Comparison of ENCODE assay signal across 18 cellular contexts in the genomic region with DNA sequence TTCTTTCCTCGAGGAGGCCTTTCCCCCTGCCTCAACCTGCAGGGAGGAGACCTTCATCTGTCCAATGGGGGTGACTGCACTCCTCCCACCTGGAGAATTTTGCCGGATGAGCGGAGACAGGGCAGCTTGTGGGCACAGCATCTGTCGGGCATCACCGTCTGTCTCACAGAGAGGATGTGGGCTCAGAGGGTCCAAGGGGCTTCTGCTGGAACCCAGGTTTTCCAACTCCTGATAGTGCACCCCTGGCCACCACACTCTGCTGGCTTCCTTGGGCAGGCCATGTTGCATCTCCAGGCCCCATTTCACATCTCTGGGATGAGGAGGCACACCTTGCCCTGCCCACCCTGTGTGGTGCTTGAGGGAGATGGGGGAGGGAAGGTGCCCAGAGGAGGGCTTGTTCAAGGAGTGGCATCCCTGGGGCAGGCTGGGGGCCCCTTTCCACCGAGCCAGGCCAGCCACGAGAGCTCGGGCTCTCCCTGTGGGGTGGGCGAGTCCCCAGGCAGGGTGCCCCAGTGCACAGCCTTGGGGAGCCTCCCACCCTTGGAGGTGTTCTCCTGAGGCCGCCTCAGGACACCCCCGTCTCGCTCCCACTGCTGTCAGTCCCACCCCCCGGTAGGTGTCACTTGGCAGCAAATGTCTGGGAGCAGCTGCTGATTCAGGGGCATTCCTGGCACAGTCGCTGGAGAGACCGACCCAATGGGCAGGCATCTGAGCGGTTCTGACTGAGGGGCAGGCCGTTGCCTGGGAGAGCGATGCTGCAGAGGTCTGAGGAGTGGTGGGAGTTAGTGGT.
DNase-seq lines count a peak whose midpoint lies in the region; ATAC-seq and TF ChIP-seq lines count a peak whose summit lies in the region.
"Had no signal": no experiment of that assay in that cellular context is flagged by ENCODE, and none has a peak within 500 bp of the region (broad histone marks: within the 10 kb centered on the region; RNA-seq: fewer than 3 reads in every experiment).

No MANE protein-coding gene starts in this region.

- CTCF ChIA-PET in HEK293 (lab: Yijun Ruan, JAX), result interaction anchor here (0.8 to 1.8 kb wide), 2 partner anchors 121 to 267 kb away, joined by 3 to 5 read pairs; no protein-coding TSS in a partner anchor

- intact Hi-C loops in Right ventricle myocardium superior (cut with DNase I), result no loop called here
- intact Hi-C loops in left ventricle myocardium inferior (cut with micrococcal nuclease), result no loop called here
- intact Hi-C loops in head of caudate nucleus (cut with DNase I), result no loop called here
- intact Hi-C loops in posterior vena cava (cut with DNase I), result no loop called here

- H3K27me3 ChIP-seq in left ventricle myocardium inferior (ENCODE audit: low read depth), result no peaks in the 10 kb centered on the region

- DNase-seq in Right ventricle myocardium superior, result peak; percentile 22
- DNase-seq in left ventricle myocardium inferior, result no peak
- peak in 29 of 42 donors; percentile 26 to 78 (median 49) for DNase-seq in head of caudate nucleus
- DNase-seq in posterior vena cava (ENCODE audit: low spot score), result peak; percentile 46
- no peak for DNase-seq in DMS153 (lab: John Stamatoyannopoulos, UW)
- no peak for DNase-seq in NCI-H524 (lab: John Stamatoyannopoulos, UW)
- DNase-seq: CD4-positive, alpha-beta T cell; DMS53; EL; HCEC 1CT; MM.1S; NCI-H1092; NCI-H1436 treated with DMSO at 0.1 percent for 48 hours; NCI-H2081; NCI-H748 treated with DMSO at 0.1 percent for 48 hours had no signal

- H3K9me3 ChIP-seq in left ventricle myocardium inferior (replicated peaks), result no peaks in the 10 kb centered on the region
- no peaks in the 10 kb centered on the region for H3K9me3 ChIP-seq in HEK293 (ENCODE audit: control insufficient read depth, insufficient read depth, low read depth, low read length)

- peaks cover 40% of the 10 kb centered on the region for H3K4me1 ChIP-seq in left ventricle myocardium inferior
- peaks cover under 1% of the 10 kb centered on the region for H3K4me1 ChIP-seq in HEK293 (ENCODE audit: control insufficient read depth, insufficient read depth, low read length)

- no peak for ATAC-seq in Right ventricle myocardium superior (ENCODE audit: poor library complexity)
- ATAC-seq in GM18498 (IDR thresholded peaks at IDR 0.05; ENCODE audit: unreplicated experiment), result no peak
- ATAC-seq: GM23338 had no signal

- TF ChIP-seq CTCF in left ventricle myocardium inferior (IDR thresholded peaks at IDR 0.05; ENCODE audit: borderline replicate concordance) (no peak), HEK293 (tag by site-specific recombination; IDR thresholded peaks at IDR 0.05) (no peak)

- H3K36me3 ChIP-seq in left ventricle myocardium inferior, result peaks cover 13% of the 10 kb centered on the region
- peaks cover 0 to 9% of the 10 kb centered on the region in 2 experiments; a peak in 1 of 3 replicates for H3K36me3 ChIP-seq in HEK293 (ENCODE audit: control insufficient read depth in 2 of 2, insufficient read depth in 1 of 2, low read length in 2 of 2)

- H3K27ac ChIP-seq in left ventricle myocardium inferior (replicated peaks), result no peak overlapping the region
- H3K27ac ChIP-seq in HEK293 (ENCODE audit: extremely low read depth, low read depth, low read length), result no peak overlapping the region

- POLR2A ChIA-PET in HEK293 (lab: Yijun Ruan, JAX), result no interaction called here

- no peak overlapping the region for H3K4me3 ChIP-seq in left ventricle myocardium inferior
- H3K4me3 ChIP-seq in HEK293 (ENCODE audit: low read depth, low read length), result no peak overlapping the region
- H3K4me3 ChIP-seq: GM23338 had no signal

TF ChIP-seq in HEK293, 187 proteins besides CTCF, POLR2A, EP300 and RAD21:
- 0 out of 2 replicates have a peak, but pooled peaks have one; percentile 22 for TF ChIP-seq ZIC2 (tag by site-specific recombination; IDR thresholded peaks at IDR 0.05)
- no peak for TF ChIP-seq ZNF398 (tag by site-specific recombination; IDR thresholded peaks at IDR 0.05)

Comparison
In these comparisons a context has a peak if more than half of its experiments do, and no peak if none do; other contexts are left out.
1. DNase-seq: peak in Right ventricle myocardium superior (single experiment), head of caudate nucleus (29 of 42) and posterior vena cava (single experiment); none in left ventricle myocardium inferior (single experiment), DMS153 (single experiment) and NCI-H524 (0 of 2).